8 cellular contexts compared by ENCODE assay signal in the genomic region with DNA sequence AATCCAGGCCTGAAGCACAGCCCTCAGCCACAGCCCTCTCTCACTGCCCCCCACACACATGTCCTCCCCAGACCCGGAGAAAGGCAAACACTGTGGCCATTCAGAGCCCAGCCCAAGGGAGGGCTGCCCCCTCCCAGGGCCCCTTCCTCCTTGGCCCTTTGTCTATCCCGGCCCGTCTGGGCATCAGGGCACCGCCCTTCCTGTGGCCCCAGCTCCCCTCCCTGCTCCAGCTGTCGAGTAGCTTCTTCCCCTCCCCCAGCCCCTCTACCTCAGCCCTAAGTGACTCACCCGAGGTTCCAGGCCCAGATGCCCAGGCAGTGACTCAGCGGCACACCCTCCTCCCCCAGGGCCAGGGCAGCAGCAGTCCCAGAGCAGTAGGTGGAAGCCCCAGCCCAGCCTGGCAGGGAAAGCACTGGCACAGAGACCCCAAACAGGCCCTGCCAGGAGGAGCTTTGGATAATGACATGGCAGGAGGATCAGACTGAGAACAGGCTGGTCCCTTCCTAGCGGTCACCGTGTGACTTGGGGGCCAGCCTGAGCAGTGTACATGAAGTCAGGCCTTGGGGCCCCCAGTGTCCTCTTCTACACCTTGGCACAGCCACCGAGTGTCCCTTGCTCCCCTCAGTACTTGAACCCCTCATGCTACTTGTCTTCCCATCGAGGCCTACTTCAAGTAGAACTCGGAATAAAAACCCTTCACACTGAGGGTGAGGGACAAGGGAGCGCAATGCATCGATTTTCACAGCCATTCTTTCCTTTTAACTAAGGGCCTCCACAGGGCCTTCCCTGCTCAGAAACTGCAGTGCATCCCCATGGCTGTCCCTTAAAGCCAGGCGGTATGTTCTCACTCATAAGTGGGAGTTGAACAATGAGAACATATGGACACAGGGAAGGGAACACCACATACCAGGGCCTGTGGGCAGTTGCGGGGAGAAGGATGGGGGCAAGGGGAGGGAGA. TPM values are rescaled to one million over a fixed set of nuclear protein-coding genes. Genes with fewer than 3 reads are reported as not detected.
DNase-seq lines count a peak whose midpoint lies in the region; ATAC-seq and TF ChIP-seq lines count a peak whose summit lies in the region.

No MANE protein-coding gene starts in this region.

- H3K27ac ChIP-seq in adrenal gland: peak overlapping the region; percentile 23 to 96 (median 90)
- peak overlapping the region; percentile 95 for H3K27ac ChIP-seq in urinary bladder (ENCODE audit: low read depth)

- TF ChIP-seq CTCF in LNCaP clone FGC (IDR thresholded peaks at IDR 0.05; ENCODE audit: control insufficient read depth, extremely low read depth, insufficient read depth) (no peak), adrenal gland (IDR thresholded peaks at IDR 0.05) (no peak)

- H3K27ac Mint-ChIP-seq in T-helper 17 cell: peak overlapping the region; percentile 96

- H3K9me3 ChIP-seq in T-helper 17 cell (ENCODE audit: control insufficient read depth, low read length, poor library complexity, severe bottlenecking): no peaks in the 10 kb centered on the region
- no peaks in the 10 kb centered on the region for H3K9me3 ChIP-seq in adrenal gland (replicated peaks in 1 of 3)

- H3K4me1 ChIP-seq in adrenal gland (replicated peaks in 1 of 2) (peaks cover 26 to 34% of the 10 kb centered on the region in 2 donors), urinary bladder (ENCODE audit: insufficient read depth) (no peaks in the 10 kb centered on the region)

- H3K4me3 Mint-ChIP-seq in T-helper 17 cell: peak overlapping the region; percentile 76

- H3K4me3 ChIP-seq in LNCaP clone FGC (ENCODE audit: low read depth, low read length): no peak overlapping the region
- H3K4me3 ChIP-seq in adrenal gland: no peak overlapping the region
- H3K4me3 ChIP-seq in urinary bladder (ENCODE audit: low read depth, low read length): no peak overlapping the region

- 35 to 50% (median 42%) methylated on average over 15 to 16 of the region's 16 CpGs for WGBS in adrenal gland, 4 donors
- WGBS in urinary bladder: 43% methylated on average over 16 of the region's 16 CpGs

- peaks cover 27% of the 10 kb centered on the region for H3K4me1 Mint-ChIP-seq in T-helper 17 cell

- DNase-seq in GM04503 (ENCODE audit: low read depth): peak; percentile 92
- peak; percentile 19 for DNase-seq in LNCaP clone FGC (ENCODE audit: low read depth)
- DNase-seq in T-helper 17 cell: peak; percentile 41 to 77 (median 58)
- DNase-seq in adrenal gland: peak; percentile 96 to 99 (median 99)
- peak; percentile 97 for DNase-seq in left cardiac atrium
- peak; percentile 92 for DNase-seq in pulmonary artery endothelial cell (ENCODE audit: low read depth, low spot score)

- no peaks in the 10 kb centered on the region for H3K27me3 Mint-ChIP-seq in T-helper 17 cell

- no peaks in the 10 kb centered on the region for H3K27me3 ChIP-seq in adrenal gland

- intact Hi-C loops in adrenal gland (cut with DNase I) (loop anchor here (2.0 to 5.0 kb wide), 3 partner anchors 34 to 54 kb away; no protein-coding TSS in a partner anchor), left cardiac atrium (cut with DNase I) (loop anchor here (2.0 to 5.0 kb wide), 3 partner anchors 32 to 214 kb away; a partner anchor contains a TSS)

- peak; percentile 21 to 83 for TF ChIP-seq POLR2A in adrenal gland (IDR thresholded peaks at IDR 0.05)

- H3K36me3 ChIP-seq in adrenal gland (replicated peaks in 1 of 2) (no peaks in the 10 kb centered on the region), urinary bladder (ENCODE audit: insufficient read depth) (no peaks in the 10 kb centered on the region)

- no peaks in the 10 kb centered on the region for H3K36me3 Mint-ChIP-seq in T-helper 17 cell (ENCODE audit: low read depth)

- ATAC-seq in T-helper 17 cell (peak; percentile 87), left cardiac atrium (peak; percentile 86 to 93), HG03159 (IDR thresholded peaks at IDR 0.05; ENCODE audit: unreplicated experiment) (no peak)

RNA-seq across cellular contexts. Expression of a gene that starts 1.0 kb away (rescaled TPM):
- under 1 TPM in 1 of 2 donors, not detected in 1; 0.52 TPM for total RNA-seq in T-helper 17 cell
- 10 to 100 TPM in 1 of 8 donors, 1 to 10 TPM in 5, under 1 TPM in 1, not detected in 1; 0.31 to 44.1 (median 1.3) TPM for total RNA-seq in adrenal gland
- polyA plus RNA-seq in adrenal gland: 1 to 10 TPM in 2 of 3 donors, under 1 TPM in 1; 0.48 to 4.2 (median 3.8) TPM
- under 1 TPM in 1 of 2 donors, not detected in 1; 0.84 TPM for total RNA-seq in left cardiac atrium
- 1.6 and 2.2 TPM in 2 replicates for total RNA-seq in pulmonary artery endothelial cell
- total RNA-seq in urinary bladder: 26.2 TPM
- polyA plus RNA-seq in urinary bladder: 91.2 TPM

RNA-seq across cellular contexts. Expression of a gene that starts 17.6 kb away (rescaled TPM):
- total RNA-seq in T-helper 17 cell (not detected), adrenal gland (1 to 10 TPM in 2 of 8 donors, under 1 TPM in 3, not detected in 3; 0.28 to 2.9 (median 0.54) TPM), left cardiac atrium (1 to 10 TPM in 1 of 2 donors, under 1 TPM in 1; 0.77 to 3.3 TPM), pulmonary artery endothelial cell (0.66 and 0.85 TPM in 2 replicates), urinary bladder (not detected)
- polyA plus RNA-seq in adrenal gland (1 to 10 TPM in 2 of 3 donors, not detected in 1; 1.9 to 3.8 TPM), urinary bladder (5.2 TPM)

RNA-seq across cellular contexts. Expression of a gene that starts 21.1 kb away (rescaled TPM):
- 1,000 to 10,000 TPM in 1 of 2 donors, 100 to 1,000 TPM in 1; 935 to 1,018 TPM for total RNA-seq in T-helper 17 cell
- total RNA-seq in adrenal gland: 100 to 1,000 TPM in 4 of 8 donors, 10 to 100 TPM in 4; 57.9 to 291 (median 99.9) TPM
- 100 to 1,000 TPM in 2 of 3 donors, 10 to 100 TPM in 1; 26.7 to 742 (median 455) TPM for polyA plus RNA-seq in adrenal gland
- 100 to 1,000 TPM; 206 to 332 TPM for total RNA-seq in left cardiac atrium
- 0.60 and 0.66 TPM in 2 replicates for total RNA-seq in pulmonary artery endothelial cell
- 113 TPM for total RNA-seq in urinary bladder
- polyA plus RNA-seq in urinary bladder: 440 TPM

RNA-seq across cellular contexts. Expression of a gene that starts 26.0 kb away (rescaled TPM):
- 1 to 10 TPM in 1 of 2 donors, not detected in 1; 1.1 TPM for total RNA-seq in T-helper 17 cell
- not detected for total RNA-seq in adrenal gland
- polyA plus RNA-seq in adrenal gland: not detected
- total RNA-seq in left cardiac atrium: not detected
- not detected in 2 replicates for total RNA-seq in pulmonary artery endothelial cell
- total RNA-seq in urinary bladder: not detected
- 0.42 TPM for polyA plus RNA-seq in urinary bladder

RNA-seq across cellular contexts. Expression of a gene that starts 30.9 kb away (rescaled TPM):
- total RNA-seq in T-helper 17 cell (100 to 1,000 TPM; 303 to 331 TPM), adrenal gland (100 to 1,000 TPM; 252 to 609 (median 372) TPM), left cardiac atrium (100 to 1,000 TPM; 449 to 518 TPM), pulmonary artery endothelial cell (527 and 1,896 TPM in 2 replicates), urinary bladder (322 TPM)
- polyA plus RNA-seq in adrenal gland (1,000 to 10,000 TPM in 2 of 3 donors, 100 to 1,000 TPM in 1; 121 to 4,129 (median 3,763) TPM), urinary bladder (1,706 TPM)

Comparison
In these comparisons a context has a peak if more than half of its experiments do, and no peak if none do; other contexts are left out.
1. DNase-seq: peak in every context shown above with its lines; median percentile 99 in adrenal gland; 97 in left cardiac atrium; 92 in GM04503; 92 in pulmonary artery endothelial cell; 58 in T-helper 17 cell; 19 in LNCaP clone FGC.
2. RNA of a gene that starts 21.1 kb away (total RNA-seq): 935 to 1,018 TPM in T-helper 17 cell, 206 to 332 TPM in left cardiac atrium, 113 TPM in urinary bladder (single experiment) and 57.9 to 291 TPM in adrenal gland; 0.60 to 0.66 TPM in pulmonary artery endothelial cell; every median in the first group is over 10 times any median in the second.